In genomic region chr6:34226731-34227586, GRCh38 we compare ENCODE assay signal across 1 cellular context.
TF ChIP-seq lines count a peak whose summit lies in the region.

No MANE protein-coding gene starts in this region.

TF ChIP-seq in HEK293, 187 proteins besides CTCF, POLR2A, EP300 and RAD21 (continued from another document):
- TF ChIP-seq BCL6B (tag by site-specific recombination; IDR thresholded peaks at IDR 0.05) = peak; percentile 7; the same call in 1 of the 2 replicates
- no peak for TF ChIP-seq KLF16 (tag by site-specific recombination; IDR thresholded peaks at IDR 0.05)
- TF ChIP-seq TRIM28 (IDR thresholded peaks at IDR 0.05; ENCODE audit: borderline replicate concordance, low read length) = no peak
- no peak for TF ChIP-seq ZNF571 (tag by site-specific recombination; IDR thresholded peaks at IDR 0.05)
- TF ChIP-seq ZNF658 (tag by site-specific recombination; IDR thresholded peaks at IDR 0.05) = no peak
- TF ChIP-seq ZSCAN16 (tag by site-specific recombination; IDR thresholded peaks at IDR 0.05) = no peak
- no peak for TF ChIP-seq ZNF292 (tag by site-specific recombination; IDR thresholded peaks at IDR 0.05; ENCODE audit: borderline replicate concordance, low read depth)
- no peak for TF ChIP-seq ZSCAN5A (tag by site-specific recombination; IDR thresholded peaks at IDR 0.05)
- no peak for TF ChIP-seq ZNF37A (tag by site-specific recombination; IDR thresholded peaks at IDR 0.05)
- peak; percentile 34; the same call in 1 of the 2 replicates for TF ChIP-seq ZNF600 (tag by site-specific recombination; IDR thresholded peaks at IDR 0.05)
- TF ChIP-seq ZNF155 (tag by site-specific recombination; IDR thresholded peaks at IDR 0.05) = no peak
- TF ChIP-seq ZNF529 (tag by site-specific recombination; IDR thresholded peaks at IDR 0.05; ENCODE audit: insufficient replicate concordance) = no peak
- no peak for TF ChIP-seq GLIS1 (tag by site-specific recombination; IDR thresholded peaks at IDR 0.05)
- TF ChIP-seq EGR2 (tag by site-specific recombination; IDR thresholded peaks at IDR 0.05; ENCODE audit: low read depth) = peak; percentile 72
- TF ChIP-seq ZFHX2 (tag by site-specific recombination; conservative IDR thresholded peaks at IDR 0.05) = peak; percentile 53
- no peak for TF ChIP-seq SALL2 (tag by site-specific recombination; IDR thresholded peaks at IDR 0.05; ENCODE audit: borderline replicate concordance)
- no peak for TF ChIP-seq ZNF514 (tag by site-specific recombination; IDR thresholded peaks at IDR 0.05)
